Comparison of ENCODE assay signal across 10 cellular contexts in the genomic region with DNA sequence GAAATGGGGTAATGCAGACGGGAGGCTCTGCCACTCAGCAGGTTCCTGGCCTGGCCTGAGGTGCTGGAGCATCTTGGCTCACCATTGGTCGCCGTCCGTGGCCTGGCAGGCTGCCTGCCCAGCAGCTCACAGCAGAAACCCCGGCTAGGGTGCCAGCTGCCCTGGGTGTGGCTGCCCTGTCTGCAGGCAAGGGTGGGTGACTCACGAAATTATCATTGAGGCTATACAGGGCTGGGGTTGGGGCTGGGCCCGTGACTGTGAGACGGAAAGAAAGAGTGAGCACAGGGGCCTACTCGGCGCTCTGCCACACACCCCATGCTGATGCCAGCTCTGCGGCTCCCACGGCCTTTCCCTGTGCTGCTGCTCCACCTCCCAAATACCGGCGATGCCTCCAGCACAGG. TPM values are rescaled to one million over a fixed set of nuclear protein-coding genes. Genes with fewer than 3 reads are reported as not detected.
DNase-seq lines count a peak whose midpoint lies in the region; ATAC-seq and TF ChIP-seq lines count a peak whose summit lies in the region.
"Had no signal": no experiment of that assay in that cellular context is flagged by ENCODE, and none has a peak within 500 bp of the region (broad histone marks: within the 10 kb centered on the region; RNA-seq: fewer than 3 reads in every experiment).

No MANE protein-coding gene starts in this region.

- DNase-seq in Caki2 (ENCODE audit: low read depth) (peak; percentile 89), NCI-H2196 treated with DMSO at 0.1 percent for 48 hours (lab: John Stamatoyannopoulos, UW; ENCODE audit: unreplicated experiment) (peak; percentile 81), coronary artery (ENCODE audit: low spot score) (no peak), omental fat pad (ENCODE audit: low spot score) (no peak), T-helper 1 cell (no peak)
- DNase-seq in activated CD8-positive, alpha-beta memory T cell treated with anti-CD3 and anti-CD28 coated beads, Interleukin-2, amount 50 U/mL, for 48 hours: no peak
- DNase-seq in activated CD4-positive, alpha-beta T cell treated with anti-CD3 and anti-CD28 coated beads for 48 hours: no peak
- DNase-seq: activated CD4-positive, alpha-beta T cell treated with anti-CD3 and anti-CD28 coated beads, Interleukin-2, amount 50 U/mL, for 1 hour had no signal

- ATAC-seq in omental fat pad (ENCODE audit: low FRiP score): peak; percentile 95
- no peak for ATAC-seq in HG03025 (IDR thresholded peaks at IDR 0.05; ENCODE audit: low FRiP score, unreplicated experiment)

- in situ Hi-C loops in Caki2 (cut with HindIII; ENCODE audit: low pct_unique_long_range_greater_than_20kb, low sequenced_read_pairs): no loop called here

- no peak for TF ChIP-seq CTCF in coronary artery (IDR thresholded peaks at IDR 0.05)
- TF ChIP-seq CTCF in omental fat pad (IDR thresholded peaks at IDR 0.05): no peak

- H3K27ac ChIP-seq in coronary artery: peak overlapping the region; percentile 2 to 62

- H3K4me3 ChIP-seq in coronary artery: no peak overlapping the region

RNA-seq across cellular contexts. Expression of a gene that starts 8.0 kb away (rescaled TPM):
- not detected in 2 replicates for total RNA-seq in Caki2 (2014; rRNA removed; shearing (Covaris generic); ENCODE audit: low replicate concordance)
- 1 to 10 TPM in 3 of 4 donors, under 1 TPM in 1; 0.93 to 9.6 (median 3.6) TPM for total RNA-seq in omental fat pad
- total RNA-seq: mononuclear cell had no signal

Comparison
In these comparisons a context has a peak if more than half of its experiments do, and no peak if none do; other contexts are left out.
1. DNase-seq: peak in Caki2 (single experiment) and NCI-H2196 treated with DMSO at 0.1 percent for 48 hours (single experiment); none in coronary artery (single experiment), omental fat pad (single experiment), activated CD8-positive, alpha-beta memory T cell treated with anti-CD3 and anti-CD28 coated beads, Interleukin-2, amount 50 U/mL, for 48 hours (single experiment), T-helper 1 cell (0 of 5) and activated CD4-positive, alpha-beta T cell treated with anti-CD3 and anti-CD28 coated beads for 48 hours (single experiment).